Comparison of ENCODE assay signal across 17 cellular contexts in the genomic region with DNA sequence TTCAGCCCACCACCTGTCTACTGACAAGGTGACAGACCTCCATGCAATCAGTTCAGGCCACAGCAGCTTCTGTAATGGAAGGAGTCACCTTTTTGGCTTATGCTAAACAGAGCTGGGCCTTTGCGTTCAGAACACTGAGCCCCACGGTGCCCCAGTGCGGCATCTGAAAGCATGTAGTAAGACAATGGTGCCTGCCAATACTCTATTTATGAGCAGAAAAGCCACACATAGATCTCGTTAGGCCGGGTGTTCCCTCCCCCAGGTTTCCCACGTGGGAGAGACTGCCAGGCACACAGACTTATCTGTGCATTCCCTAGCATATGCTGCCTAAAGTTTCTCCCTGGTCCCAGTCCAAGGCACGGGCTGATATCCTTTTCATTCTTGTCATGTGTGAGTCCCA.
DNase-seq lines count a peak whose midpoint lies in the region; TF ChIP-seq lines count a peak whose summit lies in the region.
"Had no signal": no experiment of that assay in that cellular context is flagged by ENCODE, and none has a peak within 500 bp of the region (broad histone marks: within the 10 kb centered on the region; RNA-seq: fewer than 3 reads in every experiment).

No MANE protein-coding gene starts in this region.

- no peak for TF ChIP-seq CTCF in testis (IDR thresholded peaks at IDR 0.05)

- no peak overlapping the region for H3K4me3 ChIP-seq in testis
- H3K4me3 ChIP-seq: BLaER1 treated with 17β-estradiol and CSF1 and Interleukin-3, amounts not matched to agents 10 nM and 100 nM; HAP-1 had no signal

- H3K36me3 ChIP-seq in testis (ENCODE audit: low read depth, missing control alignments), result no peaks in the 10 kb centered on the region
- H3K36me3 ChIP-seq: BE2C; BLaER1 treated with 17β-estradiol and CSF1 and Interleukin-3, amounts not matched to agents 10 nM and 100 nM; HAP-1 had no signal

- intact Hi-C loops in head of caudate nucleus (cut with DNase I) (no loop called here), testis (cut with DNase I; ENCODE audit: low total_unique reads) (no loop called here)

- H3K27ac ChIP-seq in testis, result no peak overlapping the region
- H3K27ac ChIP-seq: BLaER1 treated with 17β-estradiol and CSF1 and Interleukin-3, amounts not matched to agents 10 nM and 100 nM had no signal

- no peaks in the 10 kb centered on the region for H3K27me3 ChIP-seq in testis
- H3K27me3 ChIP-seq: BE2C; BLaER1 treated with 17β-estradiol and CSF1 and Interleukin-3, amounts not matched to agents 10 nM and 100 nM had no signal

- no peak for TF ChIP-seq POLR2A in testis (IDR thresholded peaks at IDR 0.05)

- no peaks in the 10 kb centered on the region for H3K4me1 ChIP-seq in testis
- H3K4me1 ChIP-seq: BE2C; BLaER1 treated with 17β-estradiol and CSF1 and Interleukin-3, amounts not matched to agents 10 nM and 100 nM; HAP-1 had no signal

- no peaks in the 10 kb centered on the region for H3K9me3 ChIP-seq in testis
- H3K9me3 ChIP-seq: BE2C; BLaER1 treated with 17β-estradiol and CSF1 and Interleukin-3, amounts not matched to agents 10 nM and 100 nM had no signal

- DNase-seq in anterior cingulate cortex (lab: John Stamatoyannopoulos, UW) (peak in 35 of 58 donors; percentile 3 to 69 (median 30)), head of caudate nucleus (peak in 25 of 42 donors; percentile 3 to 59 (median 20)), occipital lobe (lab: John Stamatoyannopoulos, UW) (peak; percentile 23), testis (peak; percentile 42), activated gamma-delta T cell (lab: John Stamatoyannopoulos, UW) (no peak), DMS53 treated with DMSO at 0.1 percent for 48 hours (lab: John Stamatoyannopoulos, UW; ENCODE audit: unreplicated experiment) (no peak), GM19238 (ENCODE audit: insufficient read length, low spot score) (no peak)
- DNase-seq: BE2C; CD4-positive, alpha-beta T cell; CD8-positive, alpha-beta memory T cell; DMS 273 treated with DMSO at 0.1 percent for 48 hours; DMS79 treated with DMSO at 0.1 percent for 48 hours; GF-D8; GOT3; HFFc6 had no signal

- 45 to 54% methylated on average over 7 of the region's 7 CpGs for WGBS in testis, 2 donors

Comparison
In these comparisons a context has a peak if more than half of its experiments do, and no peak if none do; other contexts are left out.
1. DNase-seq: peak in anterior cingulate cortex (35 of 58), head of caudate nucleus (25 of 42), occipital lobe (single experiment) and testis (single experiment); none in activated gamma-delta T cell (single experiment), DMS53 treated with DMSO at 0.1 percent for 48 hours (single experiment) and GM19238 (single experiment).